ENCODE assay signal across 8 cellular contexts in genomic region chr2:233353769-233354499, GRCh38.
A peak's percentile ranks its signal among the peaks of the same experiment; 100 is the strongest.
DNase-seq lines count a peak whose midpoint lies in the region; ATAC-seq lines count a peak whose summit lies in the region.

DGKD (plus strand) TSS chr2:233354494; CDS start chr2:233354519, 25 bp downstream.

- ATAC-seq in HG02884 (IDR thresholded peaks at IDR 0.05; ENCODE audit: unreplicated experiment), result peak; percentile 47

- H3K27me3 ChIP-seq in duodenal mucosa (ENCODE audit: control insufficient read depth in 1 of 2, insufficient read depth in 2 of 2, low read length in 2 of 2), result no peaks in the 10 kb centered on the region

- peak within 1 kb of the TSS; percentile 69 to 71 for H3K9ac ChIP-seq in duodenal mucosa (ENCODE audit: low read depth in 1 of 2, low read length in 2 of 2)

- no peaks in the 10 kb centered on the region for H3K36me3 ChIP-seq in duodenal mucosa (ENCODE audit: control insufficient read depth in 1 of 2, insufficient read depth in 2 of 2, low read length in 2 of 2)

- DNase-seq in NK-92 treated with Interleukin-12 subunit alpha and Interleukin-12 subunit beta, amount 100 ng/mL, for 24 hours (lab: John Stamatoyannopoulos, UW), result peak; percentile 45
- DNase-seq in NK-92 (lab: John Stamatoyannopoulos, UW; ENCODE audit: unreplicated experiment) (no peak), NCI-H345 (lab: John Stamatoyannopoulos, UW) (peak; percentile 68), medulla oblongata (ENCODE audit: extremely low spot score) (peak; percentile 71)
- DNase-seq in activated CD4-positive, alpha-beta T cell treated with anti-CD3 and anti-CD28 coated beads, Interleukin-2, amount 50 U/mL, for 4 hours, result peak; percentile 62 to 69
- peak; percentile 68 for DNase-seq in stimulated activated CD8-positive, alpha-beta memory T cell treated with anti-CD3 and anti-CD28 coated beads, Interleukin-12 subunit alpha, Interleukin-12 subunit beta, amount 100 ng/mL, for 4 hours (ENCODE audit: low read depth)

- H3K27ac ChIP-seq in duodenal mucosa (ENCODE audit: low read depth, low read length), result peak within 1 kb of the TSS; percentile 20

- no peaks in the 10 kb centered on the region for H3K9me3 ChIP-seq in duodenal mucosa (ENCODE audit: control insufficient read depth in 1 of 2, low read length in 2 of 2)

- H3K4me1 ChIP-seq in duodenal mucosa (ENCODE audit: control insufficient read depth in 1 of 2, insufficient read depth in 2 of 2, low read length in 2 of 2), result peaks cover 53 to 63% of the 10 kb centered on the region in 2 donors

- peak within 1 kb of the TSS; percentile 89 to 93 for H3K4me3 ChIP-seq in duodenal mucosa (ENCODE audit: low read depth in 1 of 2, low read length in 2 of 2)
